13 cellular contexts compared by ENCODE assay signal in genomic region chr13:42355118-42355840, GRCh38.
DNase-seq lines count a peak whose midpoint lies in the region; ATAC-seq and TF ChIP-seq lines count a peak whose summit lies in the region.
"Had no signal": no experiment of that assay in that cellular context is flagged by ENCODE, and none has a peak within 500 bp of the region (broad histone marks: within the 10 kb centered on the region; RNA-seq: fewer than 3 reads in every experiment).

No MANE protein-coding gene starts in this region.

- peaks cover 11% of the 10 kb centered on the region for H3K9me3 Mint-ChIP-seq in activated naive CD4-positive, alpha-beta T cell treated with anti-CD3 and anti-CD28 coated beads, Interleukin-2, amount 50 U/mL, for 24 hours

- H3K79me2 ChIP-seq in OCI-LY7 (ENCODE audit: insufficient read depth, low read depth, low read length) = no peaks in the 10 kb centered on the region

- in situ Hi-C loops in GM13976 (cut with MboI; ENCODE audit: low sequenced_read_pairs, unreplicated experiment) = no loop called here

- H3K36me3 Mint-ChIP-seq in activated naive CD4-positive, alpha-beta T cell treated with anti-CD3 and anti-CD28 coated beads, Interleukin-2, amount 50 U/mL, for 24 hours = peaks cover 5% of the 10 kb centered on the region
- H3K36me3 Mint-ChIP-seq: brain, CD14-positive monocyte had no signal

- no TSS peak for BruUV-seq in OCI-LY7 (replicated peaks; lab: Mats Ljungman, UMichigan)

- H4K20me1 ChIP-seq in OCI-LY7 (ENCODE audit: insufficient read depth, low read length) = no peaks in the 10 kb centered on the region

- TF ChIP-seq CTCF in GM13976 (IDR thresholded peaks at IDR 0.05; ENCODE audit: borderline replicate concordance, control extremely low read depth, extremely low read depth, insufficient read depth, missing control alignments) = no peak
- no peak for TF ChIP-seq CTCF in OCI-LY7 (conservative IDR thresholded peaks at IDR 0.05; ENCODE audit: low read length)

- CTCF ChIA-PET in OCI-LY7 (lab: Charles Lee; ENCODE audit: unreplicated experiment) = no interaction called here

- H3K4me1 Mint-ChIP-seq in activated naive CD4-positive, alpha-beta T cell treated with anti-CD3 and anti-CD28 coated beads, Interleukin-2, amount 50 U/mL, for 24 hours = peaks cover 62% of the 10 kb centered on the region
- H3K4me1 Mint-ChIP-seq: CD14-positive monocyte had no signal

- H3K4me2 ChIP-seq in OCI-LY7 (ENCODE audit: low read length) = no peak overlapping the region

- intact Hi-C loops in OCI-LY7 (cut with micrococcal nuclease; ENCODE audit: unreplicated experiment) = no loop called here

- H3K27ac Mint-ChIP-seq in activated naive CD4-positive, alpha-beta T cell treated with anti-CD3 and anti-CD28 coated beads, Interleukin-2, amount 50 U/mL, for 24 hours = peak overlapping the region; percentile 99
- H3K27ac Mint-ChIP-seq: brain, CD14-positive monocyte had no signal

- no peaks in the 10 kb centered on the region for H3K9me2 ChIP-seq in OCI-LY7 (ENCODE audit: insufficient read depth, low read length)

- H3K36me3 ChIP-seq in OCI-LY7 (ENCODE audit: insufficient read depth, low read length) = no peaks in the 10 kb centered on the region
- H3K36me3 ChIP-seq: lower lobe of right lung, right atrium auricular region, tibial artery had no signal

- POLR2A ChIA-PET in OCI-LY7 (lab: Charles Lee) = no interaction called here

- H3K4me3 ChIP-seq in OCI-LY7 (ENCODE audit: low read depth, low read length, poor library complexity, severe bottlenecking) = no peak overlapping the region
- H3K4me3 ChIP-seq: lower lobe of right lung, right atrium auricular region, tibial artery had no signal

- peak overlapping the region; percentile 75 for H3K4me3 Mint-ChIP-seq in activated naive CD4-positive, alpha-beta T cell treated with anti-CD3 and anti-CD28 coated beads, Interleukin-2, amount 50 U/mL, for 24 hours
- H3K4me3 Mint-ChIP-seq: brain had no signal

- H3K27ac ChIP-seq in OCI-LY7 (ENCODE audit: low read depth, low read length, poor library complexity, severe bottlenecking) = no peak overlapping the region
- H3K27ac ChIP-seq: lower lobe of right lung, right atrium auricular region, tibial artery had no signal

- H3K4me1 ChIP-seq in OCI-LY7 (ENCODE audit: insufficient read depth, low read length, poor library complexity, severe bottlenecking) = no peaks in the 10 kb centered on the region
- H3K4me1 ChIP-seq: lower lobe of right lung, right atrium auricular region, tibial artery had no signal

- no peak overlapping the region for H2AFZ ChIP-seq in OCI-LY7 (ENCODE audit: low read length)

- no peaks in the 10 kb centered on the region for H3K9me3 ChIP-seq in OCI-LY7 (ENCODE audit: low read length)
- H3K9me3 ChIP-seq: lower lobe of right lung, right atrium auricular region, tibial artery had no signal

- no peak for ATAC-seq in GM21576 (IDR thresholded peaks at IDR 0.05; ENCODE audit: unreplicated experiment)
- no peak for ATAC-seq in GM18909 (IDR thresholded peaks at IDR 0.05; ENCODE audit: poor library complexity, unreplicated experiment)

- no peaks in the 10 kb centered on the region for H3K27me3 Mint-ChIP-seq in activated naive CD4-positive, alpha-beta T cell treated with anti-CD3 and anti-CD28 coated beads, Interleukin-2, amount 50 U/mL, for 24 hours
- H3K27me3 Mint-ChIP-seq: brain had no signal

- DNase-seq in GM13976 (ENCODE audit: low spot score) (peak; percentile 42), NCI-H2227 (lab: John Stamatoyannopoulos, UW; ENCODE audit: unreplicated experiment) (no peak), OCI-LY7 (ENCODE audit: low spot score) (no peak)
- DNase-seq in activated CD4-positive, alpha-beta T cell treated with anti-CD3 and anti-CD28 coated beads for 48 hours = peak; percentile 74
- DNase-seq in stimulated activated CD4-positive, alpha-beta T cell treated with anti-CD3 and anti-CD28 coated beads, Interleukin-2, amount 100 ng/mL, for 24 hours = peak; percentile 60 to 65
- DNase-seq: lower lobe of right lung, tibial artery had no signal

Comparison
In these comparisons a context has a peak if more than half of its experiments do, and no peak if none do; other contexts are left out.
1. DNase-seq: peak in GM13976 (single experiment), activated CD4-positive, alpha-beta T cell treated with anti-CD3 and anti-CD28 coated beads for 48 hours (single experiment) and stimulated activated CD4-positive, alpha-beta T cell treated with anti-CD3 and anti-CD28 coated beads, Interleukin-2, amount 100 ng/mL, for 24 hours (2 of 2); none in NCI-H2227 (single experiment) and OCI-LY7 (single experiment).